Comparison of ENCODE assay signal across 2 cellular contexts in genomic region chr1:210366767-210367166, GRCh38.
A peak's percentile ranks its signal among the peaks of the same experiment; 100 is the strongest.
TF ChIP-seq lines count a peak whose summit lies in the region.

No MANE protein-coding gene starts in this region.

TF ChIP-seq in HepG2, 621 proteins besides CTCF, POLR2A, EP300 and RAD21 (continues in another document):
- TF ChIP-seq WIZ (CRISPR knock-in tag; IDR thresholded peaks at IDR 0.05): no peak
- TF ChIP-seq ZNF335 (CRISPR knock-in tag; IDR thresholded peaks at IDR 0.05): no peak
- no peak for TF ChIP-seq SYNCRIP (IDR thresholded peaks at IDR 0.05; ENCODE audit: insufficient read depth, low read depth, low read length)
- no peak for TF ChIP-seq HMGXB3 (CRISPR knock-in tag; IDR thresholded peaks at IDR 0.05; ENCODE audit: borderline replicate concordance)
- no peak for TF ChIP-seq ZMAT5 (CRISPR knock-in tag; IDR thresholded peaks at IDR 0.05; ENCODE audit: borderline replicate concordance, low read depth)
- TF ChIP-seq TERF1 (CRISPR knock-in tag; IDR thresholded peaks at IDR 0.05): no peak
- TF ChIP-seq FOXO1 (CRISPR knock-in tag; IDR thresholded peaks at IDR 0.05): 0 out of 2 replicates have a peak, but pooled peaks have one; percentile 37
- no peak for TF ChIP-seq JUND (CRISPR knock-in tag; IDR thresholded peaks at IDR 0.05)
- no peak for TF ChIP-seq NR3C1 (CRISPR knock-in tag; IDR thresholded peaks at IDR 0.05)
- TF ChIP-seq PITX1 (CRISPR knock-in tag; IDR thresholded peaks at IDR 0.05): no peak
- no peak; the same call in 1 of the 2 replicates for TF ChIP-seq ZNF768 (CRISPR knock-in tag; IDR thresholded peaks at IDR 0.05)
- peak; percentile 12; the same call in 1 of the 2 replicates for TF ChIP-seq ARID3A (IDR thresholded peaks at IDR 0.05; ENCODE audit: low read depth, low read length)
- TF ChIP-seq ZNF615 (CRISPR knock-in tag; IDR thresholded peaks at IDR 0.05; ENCODE audit: borderline replicate concordance): no peak
- TF ChIP-seq IKZF5 (CRISPR knock-in tag; IDR thresholded peaks at IDR 0.05): no peak
- no peak for TF ChIP-seq ZNF510 (CRISPR knock-in tag; IDR thresholded peaks at IDR 0.05; ENCODE audit: low read depth)

TF ChIP-seq in H1, 55 proteins besides CTCF, POLR2A, EP300 and RAD21:
- TF ChIP-seq ZNF274 (IDR thresholded peaks at IDR 0.05; ENCODE audit: borderline replicate concordance, extremely low read depth, low read length): no peak
- TF ChIP-seq KDM4A (IDR thresholded peaks at IDR 0.05; ENCODE audit: low read depth, low read length, severe bottlenecking): no peak
- TF ChIP-seq TBP (IDR thresholded peaks at IDR 0.05; ENCODE audit: low read depth, low read length): no peak
TF ChIP-seq in H1: peak in this region for 0.
